In the genomic region with DNA sequence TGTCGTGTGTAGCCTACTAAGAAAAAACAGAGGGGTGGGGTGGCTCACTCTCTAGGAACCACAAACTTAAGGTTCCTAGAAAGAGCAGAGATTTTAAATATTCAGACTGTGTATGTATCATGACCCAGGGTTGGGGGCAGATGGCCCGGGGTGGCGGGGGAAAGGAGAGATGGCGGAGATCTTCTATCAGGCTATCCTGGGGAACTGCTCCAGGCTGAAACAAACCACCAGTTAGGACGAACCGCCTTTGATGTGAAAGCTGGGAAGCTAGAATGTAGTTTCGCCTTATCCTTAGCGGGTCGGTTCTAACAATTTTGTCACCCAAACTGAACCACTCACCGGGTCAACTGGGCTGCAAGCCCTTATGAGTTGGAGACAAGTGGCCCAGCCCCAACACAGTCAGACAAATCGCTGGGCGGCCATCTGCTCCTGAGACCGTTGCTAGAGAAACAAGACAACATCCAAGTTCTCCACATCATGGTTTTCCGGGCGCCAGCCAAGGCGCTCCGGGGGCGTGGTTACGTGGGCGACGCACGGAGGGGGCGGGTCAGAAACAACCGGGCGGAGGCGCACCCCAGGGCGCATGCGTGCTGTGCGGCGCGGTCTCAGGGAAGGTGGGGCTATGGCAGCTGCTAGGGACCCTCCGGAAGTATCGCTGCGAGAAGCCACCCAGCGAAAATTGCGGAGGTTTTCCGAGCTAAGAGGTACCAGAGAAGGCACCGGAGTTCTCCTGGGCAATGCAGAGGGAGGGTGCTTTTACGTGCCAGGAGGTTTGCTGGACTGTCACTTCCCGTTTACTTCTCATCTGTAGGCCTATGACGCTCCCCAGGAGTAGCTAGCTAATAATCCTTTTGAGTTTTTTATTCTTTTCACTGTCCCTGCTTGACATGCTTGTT, we compare ENCODE assay signal across 1 cellular context.
TF ChIP-seq lines count a peak whose summit lies in the region.

A gene (plus strand): TSS at position 586 of the 896 bp plus-strand sequence. CDS start 37 bp downstream, at position 623.
A gene with protein sequence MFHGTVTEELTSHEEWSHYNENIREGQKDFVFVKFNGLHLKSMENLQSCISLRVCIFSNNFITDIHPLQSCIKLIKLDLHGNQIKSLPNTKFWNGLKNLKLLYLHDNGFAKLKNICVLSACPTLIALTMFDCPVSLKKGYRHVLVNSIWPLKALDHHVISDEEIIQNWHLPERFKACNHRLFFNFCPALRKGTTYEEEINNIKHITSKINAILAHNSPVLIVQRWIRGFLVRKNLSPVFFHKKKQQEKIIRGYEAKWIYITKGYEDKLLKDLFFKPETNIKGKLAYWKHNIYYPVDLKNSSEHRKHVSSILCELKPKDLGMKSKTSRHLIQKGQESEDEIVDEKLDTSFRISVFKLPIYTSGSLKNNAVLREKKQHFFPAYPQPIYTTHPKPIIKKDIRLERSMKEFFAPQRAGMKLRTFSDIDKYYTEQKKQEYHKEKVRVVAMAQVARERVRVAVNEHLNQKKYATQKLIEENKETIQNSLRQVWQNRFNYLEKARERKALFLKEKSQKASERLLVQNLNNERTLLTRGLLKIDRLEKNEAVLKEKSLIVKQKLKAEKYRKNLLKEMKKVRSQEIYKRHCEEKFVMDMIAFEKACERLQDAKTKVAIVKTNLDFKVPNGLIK (minus strand): TSS at position 520 of the 896 bp plus-strand sequence. CDS start 14,492 bp downstream, outside the sequence.

TF ChIP-seq in HepG2, 621 proteins besides CTCF, POLR2A, EP300 and RAD21 (continued from another document):
- no peak for TF ChIP-seq ZFP90 (CRISPR knock-in tag; IDR thresholded peaks at IDR 0.05; ENCODE audit: borderline replicate concordance)
- TF ChIP-seq MYC (CRISPR knock-in tag; IDR thresholded peaks at IDR 0.05; ENCODE audit: borderline replicate concordance), result no peak
- no peak for TF ChIP-seq SMARCE1 (IDR thresholded peaks at IDR 0.05; ENCODE audit: borderline replicate concordance)
- TF ChIP-seq SMAD3 (CRISPR knock-in tag; IDR thresholded peaks at IDR 0.05), result no peak
- peak; percentile 82 for TF ChIP-seq KMT2B (CRISPR knock-in tag; IDR thresholded peaks at IDR 0.05)
- TF ChIP-seq CEBPG (CRISPR knock-in tag; IDR thresholded peaks at IDR 0.05), result 0 out of 2 replicates have a peak, but pooled peaks have one; percentile 23
- TF ChIP-seq, protein P1, sequence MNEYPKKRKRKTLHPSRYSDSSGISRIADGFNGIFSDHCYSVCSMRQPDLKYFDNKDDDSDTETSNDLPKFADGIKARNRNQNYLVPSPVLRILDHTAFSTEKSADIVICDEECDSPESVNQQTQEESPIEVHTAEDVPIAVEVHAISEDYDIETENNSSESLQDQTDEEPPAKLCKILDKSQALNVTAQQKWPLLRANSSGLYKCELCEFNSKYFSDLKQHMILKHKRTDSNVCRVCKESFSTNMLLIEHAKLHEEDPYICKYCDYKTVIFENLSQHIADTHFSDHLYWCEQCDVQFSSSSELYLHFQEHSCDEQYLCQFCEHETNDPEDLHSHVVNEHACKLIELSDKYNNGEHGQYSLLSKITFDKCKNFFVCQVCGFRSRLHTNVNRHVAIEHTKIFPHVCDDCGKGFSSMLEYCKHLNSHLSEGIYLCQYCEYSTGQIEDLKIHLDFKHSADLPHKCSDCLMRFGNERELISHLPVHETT (CRISPR knock-in tag; conservative IDR thresholded peaks at IDR 0.05), result 0 out of 2 replicates have a peak, but pooled peaks have one; percentile 42
- TF ChIP-seq, protein P2, sequence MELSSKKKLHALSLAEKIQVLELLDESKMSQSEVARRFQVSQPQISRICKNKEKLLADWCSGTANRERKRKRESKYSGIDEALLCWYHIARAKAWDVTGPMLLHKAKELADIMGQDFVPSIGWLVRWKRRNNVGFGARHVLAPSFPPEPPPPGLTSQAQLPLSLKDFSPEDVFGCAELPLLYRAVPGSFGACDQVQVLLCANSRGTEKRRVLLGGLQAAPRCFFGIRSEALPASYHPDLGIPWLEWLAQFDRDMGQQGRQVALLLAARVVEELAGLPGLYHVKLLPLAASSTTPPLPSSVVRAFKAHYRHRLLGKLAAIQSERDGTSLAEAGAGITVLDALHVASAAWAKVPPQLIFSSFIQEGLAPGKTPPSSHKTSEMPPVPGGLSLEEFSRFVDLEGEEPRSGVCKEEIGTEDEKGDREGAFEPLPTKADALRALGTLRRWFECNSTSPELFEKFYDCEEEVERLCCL (CRISPR knock-in tag; IDR thresholded peaks at IDR 0.05; ENCODE audit: borderline replicate concordance), result no peak
- TF ChIP-seq, protein P3, sequence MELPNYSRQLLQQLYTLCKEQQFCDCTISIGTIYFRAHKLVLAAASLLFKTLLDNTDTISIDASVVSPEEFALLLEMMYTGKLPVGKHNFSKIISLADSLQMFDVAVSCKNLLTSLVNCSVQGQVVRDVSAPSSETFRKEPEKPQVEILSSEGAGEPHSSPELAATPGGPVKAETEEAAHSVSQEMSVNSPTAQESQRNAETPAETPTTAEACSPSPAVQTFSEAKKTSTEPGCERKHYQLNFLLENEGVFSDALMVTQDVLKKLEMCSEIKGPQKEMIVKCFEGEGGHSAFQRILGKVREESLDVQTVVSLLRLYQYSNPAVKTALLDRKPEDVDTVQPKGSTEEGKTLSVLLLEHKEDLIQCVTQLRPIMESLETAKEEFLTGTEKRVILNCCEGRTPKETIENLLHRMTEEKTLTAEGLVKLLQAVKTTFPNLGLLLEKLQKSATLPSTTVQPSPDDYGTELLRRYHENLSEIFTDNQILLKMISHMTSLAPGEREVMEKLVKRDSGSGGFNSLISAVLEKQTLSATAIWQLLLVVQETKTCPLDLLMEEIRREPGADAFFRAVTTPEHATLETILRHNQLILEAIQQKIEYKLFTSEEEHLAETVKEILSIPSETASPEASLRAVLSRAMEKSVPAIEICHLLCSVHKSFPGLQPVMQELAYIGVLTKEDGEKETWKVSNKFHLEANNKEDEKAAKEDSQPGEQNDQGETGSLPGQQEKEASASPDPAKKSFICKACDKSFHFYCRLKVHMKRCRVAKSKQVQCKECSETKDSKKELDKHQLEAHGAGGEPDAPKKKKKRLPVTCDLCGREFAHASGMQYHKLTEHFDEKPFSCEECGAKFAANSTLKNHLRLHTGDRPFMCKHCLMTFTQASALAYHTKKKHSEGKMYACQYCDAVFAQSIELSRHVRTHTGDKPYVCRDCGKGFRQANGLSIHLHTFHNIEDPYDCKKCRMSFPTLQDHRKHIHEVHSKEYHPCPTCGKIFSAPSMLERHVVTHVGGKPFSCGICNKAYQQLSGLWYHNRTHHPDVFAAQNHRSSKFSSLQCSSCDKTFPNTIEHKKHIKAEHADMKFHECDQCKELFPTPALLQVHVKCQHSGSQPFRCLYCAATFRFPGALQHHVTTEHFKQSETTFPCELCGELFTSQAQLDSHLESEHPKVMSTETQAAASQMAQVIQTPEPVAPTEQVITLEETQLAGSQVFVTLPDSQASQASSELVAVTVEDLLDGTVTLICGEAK (IDR thresholded peaks at IDR 0.05), result no peak
- TF ChIP-seq, protein P3 (CRISPR knock-in tag; IDR thresholded peaks at IDR 0.05), result no peak
- TF ChIP-seq SNRNP70 (IDR thresholded peaks at IDR 0.05; ENCODE audit: low read depth, low read length), result no peak
- TF ChIP-seq, protein P4, sequence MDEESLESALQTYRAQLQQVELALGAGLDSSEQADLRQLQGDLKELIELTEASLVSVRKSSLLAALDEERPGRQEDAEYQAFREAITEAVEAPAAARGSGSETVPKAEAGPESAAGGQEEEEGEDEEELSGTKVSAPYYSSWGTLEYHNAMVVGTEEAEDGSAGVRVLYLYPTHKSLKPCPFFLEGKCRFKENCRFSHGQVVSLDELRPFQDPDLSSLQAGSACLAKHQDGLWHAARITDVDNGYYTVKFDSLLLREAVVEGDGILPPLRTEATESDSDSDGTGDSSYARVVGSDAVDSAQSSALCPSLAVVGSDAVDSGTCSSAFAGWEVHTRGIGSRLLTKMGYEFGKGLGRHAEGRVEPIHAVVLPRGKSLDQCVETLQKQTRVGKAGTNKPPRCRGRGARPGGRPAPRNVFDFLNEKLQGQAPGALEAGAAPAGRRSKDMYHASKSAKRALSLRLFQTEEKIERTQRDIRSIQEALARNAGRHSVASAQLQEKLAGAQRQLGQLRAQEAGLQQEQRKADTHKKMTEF (CRISPR knock-in tag; IDR thresholded peaks at IDR 0.05), result peak; percentile 53; the same call in 1 of the 2 replicates
- TF ChIP-seq, protein P5, sequence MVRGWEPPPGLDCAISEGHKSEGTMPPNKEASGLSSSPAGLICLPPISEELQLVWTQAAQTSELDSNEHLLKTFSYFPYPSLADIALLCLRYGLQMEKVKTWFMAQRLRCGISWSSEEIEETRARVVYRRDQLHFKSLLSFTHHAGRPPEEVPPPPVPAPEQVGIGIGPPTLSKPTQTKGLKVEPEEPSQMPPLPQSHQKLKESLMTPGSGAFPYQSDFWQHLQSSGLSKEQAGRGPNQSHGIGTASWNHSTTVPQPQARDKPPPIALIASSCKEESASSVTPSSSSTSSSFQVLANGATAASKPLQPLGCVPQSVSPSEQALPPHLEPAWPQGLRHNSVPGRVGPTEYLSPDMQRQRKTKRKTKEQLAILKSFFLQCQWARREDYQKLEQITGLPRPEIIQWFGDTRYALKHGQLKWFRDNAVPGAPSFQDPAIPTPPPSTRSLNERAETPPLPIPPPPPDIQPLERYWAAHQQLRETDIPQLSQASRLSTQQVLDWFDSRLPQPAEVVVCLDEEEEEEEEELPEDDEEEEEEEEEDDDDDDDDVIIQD (CRISPR knock-in tag; IDR thresholded peaks at IDR 0.05; ENCODE audit: low read depth), result peak; percentile 67; the same call in 1 of the 2 replicates
- TF ChIP-seq SPEN (CRISPR knock-in tag; IDR thresholded peaks at IDR 0.05; ENCODE audit: low read depth), result peak; percentile 84
- TF ChIP-seq ZNF607 (CRISPR knock-in tag; IDR thresholded peaks at IDR 0.05; ENCODE audit: borderline replicate concordance), result peak; percentile 53; the same call in 1 of the 2 replicates
- TF ChIP-seq HIVEP1 (CRISPR knock-in tag; IDR thresholded peaks at IDR 0.05), result no peak
- TF ChIP-seq NR3C1 (CRISPR knock-in tag; IDR thresholded peaks at IDR 0.05), result no peak
- TF ChIP-seq TGIF2 (CRISPR knock-in tag; IDR thresholded peaks at IDR 0.05), result peak; percentile 20; the same call in 1 of the 2 replicates
- TF ChIP-seq MZF1 (CRISPR knock-in tag; IDR thresholded peaks at IDR 0.05; ENCODE audit: borderline replicate concordance), result no peak
- TF ChIP-seq BRD4 (CRISPR knock-in tag; IDR thresholded peaks at IDR 0.05), result no peak
- no peak; the same call in 1 of the 2 replicates for TF ChIP-seq SP140L (CRISPR knock-in tag; IDR thresholded peaks at IDR 0.05; ENCODE audit: borderline replicate concordance)
- no peak for TF ChIP-seq RARA (CRISPR knock-in tag; IDR thresholded peaks at IDR 0.05)
- TF ChIP-seq TCF7 (IDR thresholded peaks at IDR 0.05; ENCODE audit: low read depth), result peak; percentile 7; the same call in 1 of the 2 replicates
- TF ChIP-seq ARNT2 (CRISPR knock-in tag; IDR thresholded peaks at IDR 0.05; ENCODE audit: low read depth), result 0 out of 2 replicates have a peak, but pooled peaks have one; percentile 45
